1 cellular context compared by ENCODE assay signal in the genomic region with DNA sequence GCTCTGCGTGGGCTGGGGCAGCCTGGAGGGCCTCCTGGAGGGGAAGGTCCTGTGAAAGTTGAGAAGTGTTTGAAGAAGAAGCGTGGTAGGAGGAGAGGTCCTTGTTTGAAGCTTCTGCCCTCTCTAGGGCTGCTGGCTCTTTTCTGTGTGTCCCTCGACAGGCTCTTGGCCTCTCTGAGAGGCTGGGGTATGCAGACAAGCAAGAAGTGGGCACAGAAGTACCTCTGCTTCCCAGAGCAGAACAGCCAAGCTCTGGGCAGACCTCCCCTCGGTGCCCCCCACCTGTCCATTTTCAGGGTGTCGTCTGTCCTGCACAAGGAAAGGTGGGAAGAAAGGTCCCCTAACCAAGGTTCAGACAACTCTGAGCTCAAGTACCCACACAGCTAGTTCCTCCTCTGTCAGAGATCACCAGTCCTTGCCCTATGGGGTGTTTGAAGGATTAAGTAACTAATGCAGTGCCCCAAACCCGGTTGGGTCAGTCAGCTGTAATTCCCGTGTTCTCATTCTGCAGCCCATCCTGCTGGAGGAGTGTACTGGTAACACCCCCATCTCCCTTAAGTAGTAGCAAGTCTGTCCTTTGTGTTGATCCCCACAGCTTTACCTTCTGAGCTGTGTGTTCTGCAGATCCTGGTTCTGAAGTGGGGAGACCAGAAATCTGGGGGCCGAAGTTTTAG.
TF ChIP-seq lines count a peak whose summit lies in the region.

No MANE protein-coding gene starts in this region.

TF ChIP-seq in GM23338, 12 proteins besides CTCF, POLR2A, EP300 and RAD21:
- TF ChIP-seq, protein P1, sequence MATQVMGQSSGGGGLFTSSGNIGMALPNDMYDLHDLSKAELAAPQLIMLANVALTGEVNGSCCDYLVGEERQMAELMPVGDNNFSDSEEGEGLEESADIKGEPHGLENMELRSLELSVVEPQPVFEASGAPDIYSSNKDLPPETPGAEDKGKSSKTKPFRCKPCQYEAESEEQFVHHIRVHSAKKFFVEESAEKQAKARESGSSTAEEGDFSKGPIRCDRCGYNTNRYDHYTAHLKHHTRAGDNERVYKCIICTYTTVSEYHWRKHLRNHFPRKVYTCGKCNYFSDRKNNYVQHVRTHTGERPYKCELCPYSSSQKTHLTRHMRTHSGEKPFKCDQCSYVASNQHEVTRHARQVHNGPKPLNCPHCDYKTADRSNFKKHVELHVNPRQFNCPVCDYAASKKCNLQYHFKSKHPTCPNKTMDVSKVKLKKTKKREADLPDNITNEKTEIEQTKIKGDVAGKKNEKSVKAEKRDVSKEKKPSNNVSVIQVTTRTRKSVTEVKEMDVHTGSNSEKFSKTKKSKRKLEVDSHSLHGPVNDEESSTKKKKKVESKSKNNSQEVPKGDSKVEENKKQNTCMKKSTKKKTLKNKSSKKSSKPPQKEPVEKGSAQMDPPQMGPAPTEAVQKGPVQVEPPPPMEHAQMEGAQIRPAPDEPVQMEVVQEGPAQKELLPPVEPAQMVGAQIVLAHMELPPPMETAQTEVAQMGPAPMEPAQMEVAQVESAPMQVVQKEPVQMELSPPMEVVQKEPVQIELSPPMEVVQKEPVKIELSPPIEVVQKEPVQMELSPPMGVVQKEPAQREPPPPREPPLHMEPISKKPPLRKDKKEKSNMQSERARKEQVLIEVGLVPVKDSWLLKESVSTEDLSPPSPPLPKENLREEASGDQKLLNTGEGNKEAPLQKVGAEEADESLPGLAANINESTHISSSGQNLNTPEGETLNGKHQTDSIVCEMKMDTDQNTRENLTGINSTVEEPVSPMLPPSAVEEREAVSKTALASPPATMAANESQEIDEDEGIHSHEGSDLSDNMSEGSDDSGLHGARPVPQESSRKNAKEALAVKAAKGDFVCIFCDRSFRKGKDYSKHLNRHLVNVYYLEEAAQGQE (IDR thresholded peaks at IDR 0.05; ENCODE audit: unreplicated experiment), result no peak
- no peak for TF ChIP-seq JUNB (IDR thresholded peaks at IDR 0.05; ENCODE audit: unreplicated experiment)
TF ChIP-seq in GM23338: peak in this region for 0.
